Comparison of ENCODE assay signal across 10 cellular contexts in genomic region chr2:36376319-36376765, GRCh38. TPM values are rescaled to one million over a fixed set of nuclear protein-coding genes. Genes with fewer than 3 reads are reported as not detected.
DNase-seq lines count a peak whose midpoint lies in the region; ATAC-seq and FAIRE-seq lines count a peak whose summit lies in the region.
"Had no signal": no experiment of that assay in that cellular context is flagged by ENCODE, and none has a peak within 500 bp of the region (broad histone marks: within the 10 kb centered on the region; RNA-seq: fewer than 3 reads in every experiment).

No MANE protein-coding gene starts in this region.

- peak overlapping the region; percentile 85 for H3K27ac ChIP-seq in HUES64 (ENCODE audit: low read depth, low read length)
- H3K27ac ChIP-seq in small intestine (ENCODE audit: low read depth in 1 of 2, low read length in 1 of 2), result peak overlapping the region in 1 of 2 donors; percentile 14

- peak; percentile 70 for DNase-seq in adipocyte (ENCODE audit: low read depth)
- peak; percentile 43 for DNase-seq in iPS-NIHi11 (ENCODE audit: low spot score)
- DNase-seq in small intestine, result peak; percentile 78
- DNase-seq: activated CD8-positive, alpha-beta memory T cell treated with anti-CD3 and anti-CD28 coated beads for 24 hours had no signal

- WGBS in HUES64, result 68% methylated on average over 8 of the region's 8 CpGs
- 16 to 31% (median 30%) methylated on average over 8 of the region's 8 CpGs for WGBS in small intestine, 3 donors

- FAIRE-seq in small intestine (lab: Jason Lieb, UNC), result no peak
- FAIRE-seq: GM18507 had no signal

- H3K27me3 ChIP-seq in HUES64 (ENCODE audit: insufficient read depth, low read length) (no peaks in the 10 kb centered on the region), adipocyte (replicated peaks; ENCODE audit: control insufficient read depth, insufficient read depth, low read length) (no peaks in the 10 kb centered on the region), small intestine (ENCODE audit: control insufficient read depth in 2 of 2, insufficient read depth in 2 of 2, low read length in 2 of 2) (no peaks in the 10 kb centered on the region)

- no peak overlapping the region for H3K9ac ChIP-seq in HUES64 (ENCODE audit: low read depth, low read length)
- peak overlapping the region; percentile 8 for H3K9ac ChIP-seq in adipocyte (ENCODE audit: low read length)

- ATAC-seq in HG03139 (IDR thresholded peaks at IDR 0.05; ENCODE audit: unreplicated experiment), result no peak
- ATAC-seq in HG02588 (IDR thresholded peaks at IDR 0.05; ENCODE audit: unreplicated experiment), result no peak
- ATAC-seq in GM21576 (IDR thresholded peaks at IDR 0.05; ENCODE audit: unreplicated experiment), result no peak
- no peak for ATAC-seq in GM19324 (IDR thresholded peaks at IDR 0.05; ENCODE audit: low FRiP score, unreplicated experiment)

- H3K4me1 ChIP-seq in HUES64 (ENCODE audit: insufficient read depth, low read length) (peaks cover 68% of the 10 kb centered on the region), adipocyte (ENCODE audit: control insufficient read depth, insufficient read depth, low read length) (peaks cover 56% of the 10 kb centered on the region), small intestine (ENCODE audit: control insufficient read depth in 2 of 2, insufficient read depth in 1 of 2, low read depth in 1 of 2, low read length in 1 of 2) (peaks cover 7 to 32% of the 10 kb centered on the region in 2 donors)

- H3K4me3 ChIP-seq in HUES64 (ENCODE audit: low read length) (peak overlapping the region; percentile 3; the same call in 1 of the 2 replicates), adipocyte (ENCODE audit: low read length) (no peak overlapping the region), small intestine (ENCODE audit: low read depth in 1 of 2, low read length in 2 of 2) (no peak overlapping the region)

- no peaks in the 10 kb centered on the region for H3K9me3 ChIP-seq in HUES64 (ENCODE audit: insufficient read depth, low read depth, low read length)
- H3K9me3 ChIP-seq in adipocyte (ENCODE audit: control insufficient read depth, low read length), result no peaks in the 10 kb centered on the region
- no peaks in the 10 kb centered on the region for H3K9me3 ChIP-seq in small intestine (ENCODE audit: control insufficient read depth, low read depth)

- H3K36me3 ChIP-seq in HUES64 (ENCODE audit: insufficient read depth, low read length) (peaks cover 4% of the 10 kb centered on the region; the same call in 1 of the 2 replicates), adipocyte (ENCODE audit: control insufficient read depth, insufficient read depth, low read length, severe bottlenecking) (peaks cover 15% of the 10 kb centered on the region), small intestine (ENCODE audit: control insufficient read depth in 2 of 2, insufficient read depth in 2 of 2, low read length in 2 of 2) (no peaks in the 10 kb centered on the region)

RNA-seq across cellular contexts. Expression of gene CRIM1, which starts 20.8 kb away (rescaled TPM):
- polyA plus RNA-seq in HUES64 (2013, experiment 1 of 2), result 8.4 TPM
- polyA plus RNA-seq in HUES64 (2013, experiment 2 of 2), result 7.5 TPM
- polyA plus RNA-seq in small intestine, result 10 to 100 TPM in 1 of 3 donors, 1 to 10 TPM in 1, under 1 TPM in 1; 0.89 to 17.4 (median 1.1) TPM
